ENCODE assay signal across 13 cellular contexts in the genomic region with DNA sequence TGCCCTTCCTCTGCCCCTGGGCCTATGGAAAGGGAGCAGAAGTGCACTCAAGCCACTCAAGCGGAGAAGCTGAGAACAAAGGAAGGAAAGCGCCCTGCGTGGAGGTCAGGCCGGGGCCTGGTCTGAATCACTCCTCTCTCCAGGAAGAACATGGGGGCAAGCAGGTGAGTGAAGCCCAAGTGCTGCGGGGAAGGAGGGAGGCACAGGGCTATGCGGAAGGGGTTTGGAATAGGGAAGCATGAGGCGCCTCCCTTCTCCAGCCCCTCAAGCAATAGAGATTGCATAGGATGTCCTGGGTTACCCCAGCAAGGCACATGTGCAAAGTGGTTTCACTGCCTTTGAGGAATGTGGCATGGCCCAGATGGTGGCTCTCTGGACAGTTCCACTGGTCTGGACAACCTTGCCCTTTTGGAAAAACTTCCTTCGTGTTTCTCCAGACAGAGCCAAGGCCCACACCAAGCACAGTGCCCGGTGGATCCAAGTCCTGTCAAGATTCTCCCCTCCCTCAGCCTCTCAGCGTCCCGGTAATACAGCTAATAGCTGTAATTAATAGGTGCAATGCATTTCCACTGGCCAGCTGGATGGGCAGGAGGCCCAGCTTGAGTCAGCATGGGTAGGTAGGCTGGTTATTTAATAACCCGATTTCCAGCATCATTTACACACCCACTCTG. TPM values are rescaled to one million over a fixed set of nuclear protein-coding genes. Genes with fewer than 3 reads are reported as not detected.
DNase-seq lines count a peak whose midpoint lies in the region; ATAC-seq, FAIRE-seq and TF ChIP-seq lines count a peak whose summit lies in the region.
"Had no signal": no experiment of that assay in that cellular context is flagged by ENCODE, and none has a peak within 500 bp of the region (broad histone marks: within the 10 kb centered on the region; RNA-seq: fewer than 3 reads in every experiment).

No MANE protein-coding gene starts in this region.

- TF ChIP-seq CTCF in endothelial cell (IDR thresholded peaks at IDR 0.05; ENCODE audit: unreplicated experiment) (no peak), psoas muscle (IDR thresholded peaks at IDR 0.05) (no peak), tibial nerve (IDR thresholded peaks at IDR 0.05) (no peak)

- H3K4me1 ChIP-seq in psoas muscle (peaks cover 68% of the 10 kb centered on the region), tibial nerve (peaks cover 0 to 52% (median 25%) of the 10 kb centered on the region in 4 donors)

- H3K36me3 ChIP-seq in psoas muscle (ENCODE audit: insufficient read depth in 1 of 2, low read depth in 1 of 2) (no peaks in the 10 kb centered on the region), tibial nerve (no peaks in the 10 kb centered on the region)
- H3K36me3 ChIP-seq: sigmoid colon had no signal

- DNase-seq in DMS153 (lab: John Stamatoyannopoulos, UW) (peak; percentile 81), DMS153 treated with DMSO at 0.1 percent for 48 hours (lab: John Stamatoyannopoulos, UW; ENCODE audit: unreplicated experiment) (no peak), NCI-H2227 treated with DMSO at 0.1 percent for 48 hours (lab: John Stamatoyannopoulos, UW) (peak; percentile 45), endothelial cell (ENCODE audit: low spot score) (no peak), psoas muscle (no peak), frontal cortex (ENCODE audit: low spot score in 2 of 2) (no peak), tibial nerve (ENCODE audit: low spot score in 2 of 2) (no peak)
- DNase-seq in stimulated activated CD4-positive, alpha-beta T cell treated with anti-CD3 and anti-CD28 coated beads, Interleukin-12 subunit alpha, Interleukin-12 subunit beta, amount 100 ng/mL, for 4 hours = no peak
- DNase-seq: immature natural killer cell, sigmoid colon had no signal

- H3K9me3 Mint-ChIP-seq in endothelial cell (ENCODE audit: unreplicated experiment) = no peaks in the 10 kb centered on the region
- H3K9me3 Mint-ChIP-seq: immature natural killer cell had no signal

- H3K4me3 ChIP-seq in psoas muscle = no peak overlapping the region
- H3K4me3 ChIP-seq in tibial nerve = no peak overlapping the region
- H3K4me3 ChIP-seq: sigmoid colon had no signal

- H3K36me3 Mint-ChIP-seq in endothelial cell (ENCODE audit: low read depth, unreplicated experiment) = peaks cover 2% of the 10 kb centered on the region
- H3K36me3 Mint-ChIP-seq: activated naive CD8-positive, alpha-beta T cell; immature natural killer cell had no signal

- FAIRE-seq in frontal cortex (lab: Jason Lieb, UNC) = no peak
- FAIRE-seq: endometrium had no signal

- H3K27ac ChIP-seq in psoas muscle (peak overlapping the region; percentile 46), tibial nerve (peak overlapping the region in 1 of 4 donors; percentile 50)
- H3K27ac ChIP-seq: 22Rv1 had no signal

- TF ChIP-seq EP300 in tibial nerve (IDR thresholded peaks at IDR 0.05) = no peak

- no peaks in the 10 kb centered on the region for H3K27me3 ChIP-seq in psoas muscle (ENCODE audit: insufficient read depth in 3 of 3, low read length in 2 of 3)
- H3K27me3 ChIP-seq in tibial nerve = no peaks in the 10 kb centered on the region

- peaks cover 7% of the 10 kb centered on the region for H3K27me3 Mint-ChIP-seq in endothelial cell (ENCODE audit: unreplicated experiment)
- H3K27me3 Mint-ChIP-seq: activated naive CD8-positive, alpha-beta T cell had no signal

- no peak for ATAC-seq in psoas muscle

- H3K4me3 Mint-ChIP-seq in endothelial cell (ENCODE audit: unreplicated experiment) = peak overlapping the region; percentile 8

- WGBS in psoas muscle, 3 donors = 60 to 76% (median 69%) methylated on average over 12 of the region's 12 CpGs
- WGBS in tibial nerve, 2 donors = 74 to 85% methylated on average over 12 of the region's 12 CpGs

- intact Hi-C loops in psoas muscle (cut with DNase I) = no loop called here

- no peak for TF ChIP-seq POLR2A in tibial nerve (IDR thresholded peaks at IDR 0.05)

- H3K27ac Mint-ChIP-seq in endothelial cell (ENCODE audit: unreplicated experiment) = no peak overlapping the region

- peaks cover 68% of the 10 kb centered on the region for H3K4me1 Mint-ChIP-seq in endothelial cell (ENCODE audit: unreplicated experiment)

- H3K9me3 ChIP-seq in psoas muscle = no peaks in the 10 kb centered on the region
- no peaks in the 10 kb centered on the region for H3K9me3 ChIP-seq in tibial nerve
- H3K9me3 ChIP-seq: sigmoid colon had no signal

RNA-seq across cellular contexts. Expression of gene BLACAT1, which starts 13.7 kb away (rescaled TPM):
- total RNA-seq in endothelial cell (ENCODE audit: unreplicated experiment) = 2.2 TPM
- not detected for total RNA-seq in psoas muscle
- not detected for polyA plus RNA-seq in psoas muscle
- total RNA-seq in frontal cortex = 0.41 TPM
- total RNA-seq in tibial nerve = under 1 TPM in 1 of 4 donors, not detected in 3; 0.44 TPM
- polyA plus RNA-seq: immature natural killer cell had no signal

RNA-seq across cellular contexts. Expression of gene LEMD1, which starts 20.3 kb away (rescaled TPM):
- total RNA-seq in endothelial cell (ENCODE audit: unreplicated experiment) (3.0 TPM), psoas muscle (not detected), frontal cortex (2.4 TPM), tibial nerve (not detected)
- not detected for polyA plus RNA-seq in psoas muscle
- total RNA-seq: sigmoid colon had no signal
- polyA plus RNA-seq: immature natural killer cell had no signal

Comparison
In these comparisons a context has a peak if more than half of its experiments do, and no peak if none do; other contexts are left out.
1. DNase-seq: peak in DMS153 (single experiment) and NCI-H2227 treated with DMSO at 0.1 percent for 48 hours (single experiment); none in DMS153 treated with DMSO at 0.1 percent for 48 hours (single experiment), endothelial cell (single experiment), psoas muscle (0 of 2), stimulated activated CD4-positive, alpha-beta T cell treated with anti-CD3 and anti-CD28 coated beads, Interleukin-12 subunit alpha, Interleukin-12 subunit beta, amount 100 ng/mL, for 4 hours (single experiment), frontal cortex (0 of 2) and tibial nerve (0 of 2).